ENCODE assay signal across 28 cellular contexts in the genomic region with DNA sequence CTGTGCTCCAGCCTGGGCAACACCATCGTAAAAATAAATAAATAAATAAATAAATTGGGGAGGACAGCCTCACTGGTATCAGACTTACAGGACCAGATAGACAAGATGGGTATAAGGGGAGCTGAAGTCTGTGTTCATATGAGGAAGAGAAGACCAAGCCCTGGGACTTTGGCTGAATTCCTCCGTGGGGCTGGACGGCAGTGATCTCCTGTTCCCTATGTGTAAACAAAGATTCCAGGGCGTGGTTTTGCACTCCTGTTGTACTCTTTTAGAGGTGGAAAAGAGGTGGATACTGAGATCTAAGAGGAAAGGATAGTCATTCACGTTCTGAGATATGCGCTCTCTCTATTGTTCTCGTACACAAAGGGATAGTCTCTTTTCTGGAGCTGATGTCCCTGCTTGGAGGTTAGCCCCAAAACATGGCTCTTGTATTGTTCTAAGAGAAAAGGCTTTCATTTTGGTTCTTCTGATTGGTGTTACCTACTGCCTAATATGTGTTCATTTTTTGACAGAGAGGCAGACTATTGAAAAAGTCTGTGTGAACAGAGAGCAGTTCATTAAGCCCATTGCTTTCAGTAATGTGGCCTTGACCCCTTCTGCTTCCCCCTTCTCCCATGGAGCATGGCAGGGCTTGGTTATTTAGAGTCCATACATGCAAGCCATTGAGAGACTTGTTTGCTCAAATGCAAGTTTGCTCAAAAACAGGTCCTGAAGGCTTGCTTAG. TPM values are rescaled to one million over a fixed set of nuclear protein-coding genes. Genes with fewer than 3 reads are reported as not detected.
A peak's percentile ranks its signal among the peaks of the same experiment; 100 is the strongest.
DNase-seq lines count a peak whose midpoint lies in the region; ATAC-seq, FAIRE-seq and TF ChIP-seq lines count a peak whose summit lies in the region.
"Had no signal": no experiment of that assay in that cellular context is flagged by ENCODE, and none has a peak within 500 bp of the region (broad histone marks: within the 10 kb centered on the region; RNA-seq: fewer than 3 reads in every experiment).

No MANE protein-coding gene starts in this region.

- H3K4me2 ChIP-seq in A549 (peak overlapping the region; percentile 8; the same call in 1 of the 3 replicates), PC-3 (ENCODE audit: low read length) (no peak overlapping the region), neural progenitor cell (no peak overlapping the region), OCI-LY7 (ENCODE audit: low read length) (no peak overlapping the region)

- no peak overlapping the region for H3K4me3 Mint-ChIP-seq in endodermal cell
- H3K4me3 Mint-ChIP-seq in neural progenitor cell = no peak overlapping the region
- H3K4me3 Mint-ChIP-seq: activated CD4-positive, alpha-beta memory T cell treated with anti-CD3 and anti-CD28 coated beads, Interleukin-2, amount 10 ng/mL, durations not matched to agents 7 days and 5 days; activated naive CD8-positive, alpha-beta T cell treated with anti-CD3 and anti-CD28 coated beads for 36 hours; nephron had no signal

- H3K4me1 Mint-ChIP-seq in endodermal cell (peaks cover 3% of the 10 kb centered on the region), neural progenitor cell (no peaks in the 10 kb centered on the region)
- H3K4me1 Mint-ChIP-seq: nephron had no signal

- H3K9me2 ChIP-seq in PC-3 (replicated peaks; ENCODE audit: low read length) = no peaks in the 10 kb centered on the region
- no peaks in the 10 kb centered on the region for H3K9me2 ChIP-seq in OCI-LY7 (ENCODE audit: insufficient read depth, low read length)

- DNase-seq in A549 (ENCODE audit: low read depth in 1 of 2, low spot score in 1 of 2) = peak in 1 of 2 experiments; percentile 23
- DNase-seq in PC-3 = no peak
- DNase-seq in endodermal cell = no peak
- DNase-seq in neural progenitor cell (ENCODE audit: low spot score) = no peak
- no peak for DNase-seq in NK-92 treated with Interleukin-12 subunit alpha and Interleukin-12 subunit beta, amount 100 ng/mL, for 24 hours (lab: John Stamatoyannopoulos, UW)
- no peak for DNase-seq in OCI-LY7 (ENCODE audit: low spot score)
- no peak for DNase-seq in activated CD4-positive, CD25-positive, alpha-beta regulatory T cell treated with anti-CD3 and anti-CD28 coated beads, Interleukin-2, amount 50 U/mL, for 72 hours
- no peak for DNase-seq in SHP77 treated with DMSO at 0.1 percent for 48 hours (lab: John Stamatoyannopoulos, UW)
- DNase-seq: activated CD4-positive, alpha-beta memory T cell treated with anti-CD3 and anti-CD28 coated beads, Interleukin-2, amount 10 ng/mL, durations not matched to agents 7 days and 5 days; activated CD4-positive, CD25-positive, alpha-beta regulatory T cell; activated naive CD8-positive, alpha-beta T cell treated with anti-CD3 and anti-CD28 coated beads for 36 hours; BE2C; Calu3; effector CD4-positive, alpha-beta T cell; EL; foreskin melanocyte; left ventricle myocardium superior; MG63; NCI-H1417; NCI-H2081 treated with DMSO at 0.1 percent for 48 hours; NCI-H345; NCI-H774; SHP77 had no signal

- TF ChIP-seq CTCF in A549 (IDR thresholded peaks at IDR 0.05) (no peak), PC-3 (conservative IDR thresholded peaks at IDR 0.05; ENCODE audit: low read depth, low read length) (no peak), endodermal cell (conservative IDR thresholded peaks at IDR 0.05) (no peak), neural progenitor cell (IDR thresholded peaks at IDR 0.05) (no peak), OCI-LY7 (conservative IDR thresholded peaks at IDR 0.05; ENCODE audit: low read length) (no peak)

- H3K9me3 ChIP-seq in A549 (no peaks in the 10 kb centered on the region), PC-3 (ENCODE audit: low read length) (no peaks in the 10 kb centered on the region), endodermal cell (ENCODE audit: control insufficient read depth, low read length) (no peaks in the 10 kb centered on the region), neural progenitor cell (ENCODE audit: low read depth) (no peaks in the 10 kb centered on the region), OCI-LY7 (ENCODE audit: low read length) (no peaks in the 10 kb centered on the region)
- H3K9me3 ChIP-seq: BE2C, MG63 had no signal

- H3K27ac ChIP-seq in A549 (no peak overlapping the region), PC-3 (ENCODE audit: low read length) (no peak overlapping the region), endodermal cell (ENCODE audit: low read depth, low read length) (no peak overlapping the region), neural progenitor cell (no peak overlapping the region), OCI-LY7 (ENCODE audit: low read depth, low read length, poor library complexity, severe bottlenecking) (no peak overlapping the region)
- H3K27ac ChIP-seq: parathyroid adenoma had no signal

- H3K9me3 Mint-ChIP-seq in endodermal cell (no peaks in the 10 kb centered on the region), neural progenitor cell (no peaks in the 10 kb centered on the region)
- H3K9me3 Mint-ChIP-seq: activated CD4-positive, alpha-beta memory T cell treated with anti-CD3 and anti-CD28 coated beads, Interleukin-2, amount 10 ng/mL, durations not matched to agents 7 days and 5 days; activated naive CD8-positive, alpha-beta T cell treated with anti-CD3 and anti-CD28 coated beads for 36 hours; nephron had no signal

- peak overlapping the region; percentile 44 for H3K27ac Mint-ChIP-seq in endodermal cell
- H3K27ac Mint-ChIP-seq in neural progenitor cell = no peak overlapping the region
- H3K27ac Mint-ChIP-seq: activated CD4-positive, alpha-beta memory T cell treated with anti-CD3 and anti-CD28 coated beads, Interleukin-2, amount 10 ng/mL, durations not matched to agents 7 days and 5 days; activated naive CD8-positive, alpha-beta T cell treated with anti-CD3 and anti-CD28 coated beads for 36 hours; nephron had no signal

- CTCF ChIA-PET in A549 (lab: Yijun Ruan, JAX) (no interaction called here), PC-3 (lab: Charles Lee) (no interaction called here), OCI-LY7 (lab: Charles Lee; ENCODE audit: unreplicated experiment) (no interaction called here)

- BruUV-seq in PC-3 (replicated peaks; lab: Mats Ljungman, UMichigan) (no TSS peak), OCI-LY7 (replicated peaks; lab: Mats Ljungman, UMichigan) (no TSS peak)

- H3F3A ChIP-seq in PC-3 (ENCODE audit: low read length, unreplicated experiment) (no peaks in the 10 kb centered on the region), neural progenitor cell (ENCODE audit: low read depth) (no peaks in the 10 kb centered on the region)

- FAIRE-seq in A549 (lab: Jason Lieb, UNC) = no peak
- FAIRE-seq: astrocyte, H54 had no signal

- H3K27me3 Mint-ChIP-seq in endodermal cell (ENCODE audit: insufficient read depth) = no peaks in the 10 kb centered on the region
- H3K27me3 Mint-ChIP-seq in neural progenitor cell (ENCODE audit: insufficient read depth, low read depth) = peaks cover 4% of the 10 kb centered on the region
- H3K27me3 Mint-ChIP-seq: activated CD4-positive, alpha-beta memory T cell treated with anti-CD3 and anti-CD28 coated beads, Interleukin-2, amount 10 ng/mL, durations not matched to agents 7 days and 5 days; activated naive CD8-positive, alpha-beta T cell treated with anti-CD3 and anti-CD28 coated beads for 36 hours had no signal

- H2AFZ ChIP-seq in PC-3 (ENCODE audit: low read length) (no peak overlapping the region), neural progenitor cell (replicated peaks) (no peak overlapping the region), OCI-LY7 (ENCODE audit: low read length) (no peak overlapping the region)
- H2AFZ ChIP-seq: parathyroid adenoma had no signal

- peaks cover 68% of the 10 kb centered on the region for H3K36me3 Mint-ChIP-seq in endodermal cell (ENCODE audit: low read depth)
- H3K36me3 Mint-ChIP-seq in neural progenitor cell = peaks cover 13% of the 10 kb centered on the region

- POLR2A ChIA-PET in A549 (lab: Yijun Ruan, JAX) (no interaction called here), PC-3 (lab: Charles Lee; ENCODE audit: unreplicated experiment) (interaction anchor here (0.5 kb wide), 1 partner anchor 79 kb away, joined by 8 read pairs; no protein-coding TSS in a partner anchor), OCI-LY7 (lab: Charles Lee) (interaction anchor here (0.5 to 4.5 kb wide), 4 partner anchors 7 to 547 kb away, joined by 3 to 20 read pairs (median 4); no protein-coding TSS in a partner anchor)

- no peak for TF ChIP-seq POLR2A in A549 (IDR thresholded peaks at IDR 0.05; ENCODE audit: low read length)

- H4K20me1 ChIP-seq in PC-3 (ENCODE audit: low read length) (no peaks in the 10 kb centered on the region), neural progenitor cell (ENCODE audit: low read depth) (no peaks in the 10 kb centered on the region), OCI-LY7 (ENCODE audit: insufficient read depth, low read length) (no peaks in the 10 kb centered on the region)

- WGBS in A549 (ENCODE audit: missing lambda C conversion rate) = 66% methylated on average over 7 of the region's 7 CpGs
- 94 to 95% methylated on average over 6 to 7 of the region's 7 CpGs for WGBS in endodermal cell (ENCODE audit: insufficient coverage in 1 of 2, insufficient read length in 1 of 2), 2 experiments

- H3K9ac ChIP-seq in PC-3 (ENCODE audit: low read length) = no peak overlapping the region
- no peak overlapping the region for H3K9ac ChIP-seq in endodermal cell (ENCODE audit: extremely low read depth, low read length, poor library complexity, severe bottlenecking)
- peak overlapping the region; percentile 37 for H3K9ac ChIP-seq in neural progenitor cell
- H3K9ac ChIP-seq: parathyroid adenoma had no signal

- no peaks in the 10 kb centered on the region for H3K79me2 ChIP-seq in PC-3 (ENCODE audit: low read length)
- no peaks in the 10 kb centered on the region for H3K79me2 ChIP-seq in neural progenitor cell (ENCODE audit: low read depth)
- H3K79me2 ChIP-seq in OCI-LY7 (ENCODE audit: insufficient read depth, low read depth, low read length) = no peaks in the 10 kb centered on the region
- H3K79me2 ChIP-seq: parathyroid adenoma had no signal

- H3K27me3 ChIP-seq in PC-3 (ENCODE audit: low read length) (no peaks in the 10 kb centered on the region), endodermal cell (ENCODE audit: control insufficient read depth, insufficient read depth, low read length, poor library complexity, severe bottlenecking) (no peaks in the 10 kb centered on the region), neural progenitor cell (no peaks in the 10 kb centered on the region)
- H3K27me3 ChIP-seq: BE2C, MG63 had no signal

- TF ChIP-seq RAD21 in A549 (conservative IDR thresholded peaks at IDR 0.05 in 1 of 2, IDR thresholded peaks at IDR 0.05 in 1 of 2) = no peak

- peaks cover 19% of the 10 kb centered on the region; the same call in 2 of the 3 replicates for H3K4me1 ChIP-seq in A549
- H3K4me1 ChIP-seq in PC-3 (ENCODE audit: insufficient read depth, low read length) = no peaks in the 10 kb centered on the region; the same call in 1 of the 2 replicates
- H3K4me1 ChIP-seq in endodermal cell (ENCODE audit: control insufficient read depth, insufficient read depth, low read length) = peaks cover 9% of the 10 kb centered on the region
- no peaks in the 10 kb centered on the region for H3K4me1 ChIP-seq in neural progenitor cell
- peaks cover 27% of the 10 kb centered on the region for H3K4me1 ChIP-seq in OCI-LY7 (ENCODE audit: insufficient read depth, low read length, poor library complexity, severe bottlenecking)
- H3K4me1 ChIP-seq: BE2C, parathyroid adenoma had no signal

- H3K4me3 ChIP-seq in A549 (no peak overlapping the region), PC-3 (ENCODE audit: low read length) (no peak overlapping the region), endodermal cell (ENCODE audit: low read length) (no peak overlapping the region), neural progenitor cell (no peak overlapping the region), OCI-LY7 (ENCODE audit: low read depth, low read length, poor library complexity, severe bottlenecking) (no peak overlapping the region)
- H3K4me3 ChIP-seq: MG63 had no signal

- H3K36me3 ChIP-seq in PC-3 (ENCODE audit: low read depth, low read length) (no peaks in the 10 kb centered on the region), endodermal cell (ENCODE audit: control insufficient read depth, insufficient read depth, low read length) (peaks cover 74% of the 10 kb centered on the region), neural progenitor cell (no peaks in the 10 kb centered on the region), OCI-LY7 (ENCODE audit: insufficient read depth, low read length) (peaks cover 92% of the 10 kb centered on the region)
- H3K36me3 ChIP-seq: BE2C, MG63 had no signal

- no peak for TF ChIP-seq EP300 in A549 (IDR thresholded peaks at IDR 0.05)

- intact Hi-C loops in PC-3 (cut with micrococcal nuclease) = no loop called here
- intact Hi-C loops in OCI-LY7 (cut with micrococcal nuclease; ENCODE audit: unreplicated experiment) = no loop called here

- ATAC-seq in A549 (no peak), PC-3 (peak; percentile 11; the same call in 1 of the 2 replicates)
- ATAC-seq: esophagus mucosa, left ventricle myocardium superior had no signal

RNA-seq across cellular contexts. Expression of a gene that starts 12.3 kb away (rescaled TPM):
- polyA plus RNA-seq in A549 (2011; rRNA removed) = 10.3 and 11.7 TPM in 2 replicates
- 8.3 and 9.9 TPM in 2 replicates for polyA plus RNA-seq in A549 (2012; cell fraction: cytosol; rRNA removed)
- 16.1 and 16.9 TPM in 2 replicates for polyA plus RNA-seq in A549 (2012; cell fraction: nucleus; rRNA removed)
- polyA plus RNA-seq in A549 (2017; fragmentation: RNase III; extraction: RNeasy Plus Mini Kit Qiagen cat#74134 plus additional on column Dnase treatment) = 7.4 to 9.7 TPM (median 8.1 TPM) in 3 replicates
- polyA minus RNA-seq in A549 (2011; rRNA and poly(A)+ RNA removed) = 14.8 and 17.3 TPM in 2 replicates
- 5.5 and 7.4 TPM in 2 replicates for total RNA-seq in PC-3 (2014; rRNA removed)
- total RNA-seq in endodermal cell = 10 to 100 TPM; 13.1 to 15.6 TPM
- polyA plus RNA-seq in endodermal cell (2013, experiment 1 of 2) = 17.6 TPM
- 16.2 TPM for polyA plus RNA-seq in endodermal cell (2013, experiment 2 of 2)
- 9.2 and 18.8 TPM in 2 replicates for total RNA-seq in neural progenitor cell (ENCODE audit: low replicate concordance)
- 32.9 and 40.5 TPM in 2 replicates for total RNA-seq in OCI-LY7 (2014; rRNA removed; shearing (Covaris generic))
- total RNA-seq in OCI-LY7 (2022) = 41.8 and 43.3 TPM in 2 replicates
